In genomic region chr16:78877114-78877513, GRCh38 we compare ENCODE assay signal across 27 cellular contexts.
"Had no signal": no experiment of that assay in that cellular context is flagged by ENCODE, and none has a peak within 500 bp of the region (broad histone marks: within the 10 kb centered on the region; RNA-seq: fewer than 3 reads in every experiment).

No MANE protein-coding gene starts in this region.

- H3K4me1 Mint-ChIP-seq: activated CD4-positive, alpha-beta T cell treated with anti-CD3 and anti-CD28 coated beads for 36 hours; central memory CD8-positive, alpha-beta T cell had no signal

- ATAC-seq: activated CD4-positive, alpha-beta T cell treated with anti-CD3 and anti-CD28 coated beads for 36 hours; activated CD8-positive, alpha-beta T cell treated with anti-CD3 and anti-CD28 coated beads for 36 hours had no signal

- H3K36me3 ChIP-seq: Peyer's patch, SJCRH30 had no signal

- H3K4me1 ChIP-seq: Peyer's patch, SJCRH30 had no signal

- FAIRE-seq: astrocyte had no signal

- H3K9ac ChIP-seq: SK-N-SH had no signal

- H3K36me3 Mint-ChIP-seq: activated naive CD8-positive, alpha-beta T cell; brain had no signal

- H3K4me3 Mint-ChIP-seq: activated CD4-positive, alpha-beta T cell treated with anti-CD3 and anti-CD28 coated beads for 36 hours; activated CD8-positive, alpha-beta T cell treated with anti-CD3 and anti-CD28 coated beads for 36 hours; activated naive CD4-positive, alpha-beta T cell treated with anti-CD3 and anti-CD28 coated beads for 36 hours; activated naive CD8-positive, alpha-beta T cell; activated T-helper 1 cell treated with anti-CD3 and anti-CD28 coated beads, Interleukin-12 subunit alpha, Interleukin-12 subunit beta, Interleukin-2, Interleukin-4 antibody, amounts not matched to agents 30 ng/mL and 10 ng/mL and 1 ng/mL, durations not matched to agents 14 hours and 24 hours and 36 hours; brain; central memory CD8-positive, alpha-beta T cell had no signal

- H3K9me2 ChIP-seq: SK-N-SH had no signal

- DNase-seq: activated CD4-positive, alpha-beta T cell treated with anti-CD3 and anti-CD28 coated beads for 36 hours; activated CD8-positive, alpha-beta memory T cell treated with anti-CD3 and anti-CD28 coated beads, Interleukin-2, amount 50 U/mL, for 4 hours; activated CD8-positive, alpha-beta T cell treated with anti-CD3 and anti-CD28 coated beads for 36 hours; activated effector memory CD4-positive, alpha-beta T cell treated with anti-CD3 and anti-CD28 coated beads, Interleukin-2, amount 50 U/mL, for 16 hours; activated naive CD4-positive, alpha-beta T cell treated with anti-CD3 and anti-CD28 coated beads for 36 hours; activated T-cell treated with anti-CD3 and anti-CD28 coated beads, Interleukin-2, amount 50 U/mL, for 1 hour; amygdala; KBM-7; NCI-H1092 treated with DMSO at 0.1 percent for 48 hours; NCI-H1417 treated with DMSO at 0.1 percent for 48 hours; NCI-H1694 treated with DMSO at 0.1 percent for 48 hours; NCI-H2029 treated with DMSO at 0.1 percent for 48 hours; NCI-H345; NCI-H510A treated with DMSO at 0.1 percent for 48 hours; NCI-H69; Peyer's patch; Right ventricle myocardium superior; SJCRH30; SK-N-SH; T-helper 1 cell had no signal

- H3K9me3 Mint-ChIP-seq: activated CD8-positive, alpha-beta T cell treated with anti-CD3 and anti-CD28 coated beads for 36 hours; activated naive CD4-positive, alpha-beta T cell treated with anti-CD3 and anti-CD28 coated beads for 36 hours; activated T-helper 1 cell treated with anti-CD3 and anti-CD28 coated beads, Interleukin-12 subunit alpha, Interleukin-12 subunit beta, Interleukin-2, Interleukin-4 antibody, amounts not matched to agents 30 ng/mL and 10 ng/mL and 1 ng/mL, durations not matched to agents 14 hours and 24 hours and 36 hours; brain; central memory CD8-positive, alpha-beta T cell had no signal

- H3K9me3 ChIP-seq: Peyer's patch, SJCRH30 had no signal

- H3K4me3 ChIP-seq: Peyer's patch, SJCRH30 had no signal

- H3K27me3 Mint-ChIP-seq: activated CD4-positive, alpha-beta T cell treated with anti-CD3 and anti-CD28 coated beads for 36 hours; activated CD8-positive, alpha-beta T cell treated with anti-CD3 and anti-CD28 coated beads for 36 hours; activated naive CD8-positive, alpha-beta T cell; brain; central memory CD8-positive, alpha-beta T cell had no signal

- H3K27me3 ChIP-seq: Peyer's patch, SJCRH30 had no signal

- H3K4me2 ChIP-seq: SK-N-SH had no signal

- H3K27ac Mint-ChIP-seq: activated CD4-positive, alpha-beta T cell treated with anti-CD3 and anti-CD28 coated beads for 36 hours; activated CD8-positive, alpha-beta T cell treated with anti-CD3 and anti-CD28 coated beads for 36 hours; activated naive CD4-positive, alpha-beta T cell treated with anti-CD3 and anti-CD28 coated beads for 36 hours; activated naive CD8-positive, alpha-beta T cell; activated T-helper 1 cell treated with anti-CD3 and anti-CD28 coated beads, Interleukin-12 subunit alpha, Interleukin-12 subunit beta, Interleukin-2, Interleukin-4 antibody, amounts not matched to agents 30 ng/mL and 10 ng/mL and 1 ng/mL, durations not matched to agents 14 hours and 24 hours and 36 hours; brain had no signal

- H3K27ac ChIP-seq: Peyer's patch, RWPE1, SJCRH30, VCaP had no signal
